In the genomic region with DNA sequence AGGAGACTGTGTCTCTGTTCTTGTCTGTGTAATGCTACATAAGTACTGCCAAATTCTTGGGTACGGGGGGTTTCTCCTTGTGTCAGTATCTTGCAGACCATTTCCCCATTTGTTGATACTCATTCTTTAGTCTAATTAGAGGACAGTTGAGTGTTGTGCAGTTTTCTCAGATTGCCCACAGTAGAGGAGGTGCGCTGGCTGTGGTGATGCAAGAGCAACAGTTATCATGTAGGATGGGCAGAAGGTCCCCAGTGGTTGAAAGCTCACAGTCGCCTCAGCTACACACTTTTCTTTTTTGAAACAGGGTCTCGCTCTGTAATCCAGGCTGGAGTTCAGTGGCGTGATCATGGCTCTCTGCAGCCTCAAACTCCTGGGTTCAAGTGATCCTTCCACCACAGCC, we compare ENCODE assay signal across 23 cellular contexts.
"Had no signal": no experiment of that assay in that cellular context is flagged by ENCODE, and none has a peak within 500 bp of the region (broad histone marks: within the 10 kb centered on the region; RNA-seq: fewer than 3 reads in every experiment).

No MANE protein-coding gene starts in this region.

- H3K4me1 ChIP-seq: parathyroid adenoma had no signal

- H3K4me3 ChIP-seq: esophagus squamous epithelium, lung, prostate gland, sigmoid colon, skin epidermis, testis, tibial nerve, upper lobe of right lung, vagina had no signal

- H3K9me3 ChIP-seq: esophagus squamous epithelium, prostate gland, sigmoid colon, testis, upper lobe of right lung, vagina had no signal

- H3K4me1 Mint-ChIP-seq: immature natural killer cell; stimulated activated naive CD8-positive, alpha-beta T cell treated with anti-CD3 and anti-CD28 coated beads, Interleukin-15, amount 100 ng/mL, for 72 hours had no signal

- ATAC-seq: effector memory CD8-positive, alpha-beta T cell; left cardiac atrium; left ventricle myocardium superior; stimulated activated naive B cell treated with anti-CD40 and anti-IgM and Interleukin-4, amounts not matched to agents 10 μg/mL and 1 μg/mL and 100 μg/mL, for 72 hours; stimulated activated naive CD8-positive, alpha-beta T cell treated with anti-CD3 and anti-CD28 coated beads, Interleukin-15, amount 100 ng/mL, for 72 hours; upper lobe of right lung had no signal

- H3K27me3 ChIP-seq: esophagus squamous epithelium, sigmoid colon, testis, tibial nerve, upper lobe of right lung, vagina had no signal

- H3K9me3 Mint-ChIP-seq: effector memory CD8-positive, alpha-beta T cell; immature natural killer cell; naive B cell; stimulated activated naive B cell treated with anti-CD40 and anti-IgM and Interleukin-4, amounts not matched to agents 10 μg/mL and 1 μg/mL and 100 μg/mL, for 72 hours; stimulated activated naive CD8-positive, alpha-beta T cell treated with anti-CD3 and anti-CD28 coated beads, Interleukin-15, amount 100 ng/mL, for 72 hours had no signal

- H3K9ac ChIP-seq: parathyroid adenoma had no signal

- FAIRE-seq: kidney had no signal

- H3K27ac ChIP-seq: esophagus squamous epithelium, parathyroid adenoma, prostate gland, sigmoid colon, skin epidermis, testis, tibial nerve, upper lobe of right lung, vagina had no signal

- H3K36me3 ChIP-seq: esophagus squamous epithelium, prostate gland, upper lobe of right lung, vagina had no signal

- H3K27ac Mint-ChIP-seq: effector memory CD8-positive, alpha-beta T cell; immature natural killer cell; naive B cell; nephron; stimulated activated naive B cell treated with anti-CD40 and anti-IgM and Interleukin-4, amounts not matched to agents 10 μg/mL and 1 μg/mL and 100 μg/mL, for 72 hours; stimulated activated naive CD8-positive, alpha-beta T cell treated with anti-CD3 and anti-CD28 coated beads, Interleukin-15, amount 100 ng/mL, for 72 hours had no signal

- H3K36me3 Mint-ChIP-seq: immature natural killer cell; naive B cell; stimulated activated naive B cell treated with anti-CD40 and anti-IgM and Interleukin-4, amounts not matched to agents 10 μg/mL and 1 μg/mL and 100 μg/mL, for 72 hours had no signal

- DNase-seq: effector memory CD8-positive, alpha-beta T cell; esophagus squamous epithelium; foreskin fibroblast; immature natural killer cell; kidney; left cardiac atrium; left ventricle myocardium superior; mesendoderm; naive B cell; sigmoid colon; stimulated activated CD4-positive, alpha-beta T cell treated with anti-CD3 and anti-CD28 coated beads, Interleukin-2, amount 100 ng/mL, for 24 hours; stimulated activated CD4-positive, alpha-beta T cell treated with anti-CD3 and anti-CD28 coated beads, Interleukin-4, amount 100 ng/mL, for 4 hours; stimulated activated naive B cell treated with anti-CD40 and anti-IgM and Interleukin-4, amounts not matched to agents 10 μg/mL and 1 μg/mL and 100 μg/mL, for 72 hours; stimulated activated naive CD8-positive, alpha-beta T cell treated with anti-CD3 and anti-CD28 coated beads, Interleukin-15, amount 100 ng/mL, for 72 hours; testis; upper lobe of right lung had no signal

- H3K27me3 Mint-ChIP-seq: naive B cell; stimulated activated naive B cell treated with anti-CD40 and anti-IgM and Interleukin-4, amounts not matched to agents 10 μg/mL and 1 μg/mL and 100 μg/mL, for 72 hours; stimulated activated naive CD8-positive, alpha-beta T cell treated with anti-CD3 and anti-CD28 coated beads, Interleukin-15, amount 100 ng/mL, for 72 hours had no signal

- H3K4me3 Mint-ChIP-seq: effector memory CD8-positive, alpha-beta T cell; immature natural killer cell; naive B cell; nephron; stimulated activated naive B cell treated with anti-CD40 and anti-IgM and Interleukin-4, amounts not matched to agents 10 μg/mL and 1 μg/mL and 100 μg/mL, for 72 hours; stimulated activated naive CD8-positive, alpha-beta T cell treated with anti-CD3 and anti-CD28 coated beads, Interleukin-15, amount 100 ng/mL, for 72 hours had no signal
